8 cellular contexts compared by ENCODE assay signal in the genomic region with DNA sequence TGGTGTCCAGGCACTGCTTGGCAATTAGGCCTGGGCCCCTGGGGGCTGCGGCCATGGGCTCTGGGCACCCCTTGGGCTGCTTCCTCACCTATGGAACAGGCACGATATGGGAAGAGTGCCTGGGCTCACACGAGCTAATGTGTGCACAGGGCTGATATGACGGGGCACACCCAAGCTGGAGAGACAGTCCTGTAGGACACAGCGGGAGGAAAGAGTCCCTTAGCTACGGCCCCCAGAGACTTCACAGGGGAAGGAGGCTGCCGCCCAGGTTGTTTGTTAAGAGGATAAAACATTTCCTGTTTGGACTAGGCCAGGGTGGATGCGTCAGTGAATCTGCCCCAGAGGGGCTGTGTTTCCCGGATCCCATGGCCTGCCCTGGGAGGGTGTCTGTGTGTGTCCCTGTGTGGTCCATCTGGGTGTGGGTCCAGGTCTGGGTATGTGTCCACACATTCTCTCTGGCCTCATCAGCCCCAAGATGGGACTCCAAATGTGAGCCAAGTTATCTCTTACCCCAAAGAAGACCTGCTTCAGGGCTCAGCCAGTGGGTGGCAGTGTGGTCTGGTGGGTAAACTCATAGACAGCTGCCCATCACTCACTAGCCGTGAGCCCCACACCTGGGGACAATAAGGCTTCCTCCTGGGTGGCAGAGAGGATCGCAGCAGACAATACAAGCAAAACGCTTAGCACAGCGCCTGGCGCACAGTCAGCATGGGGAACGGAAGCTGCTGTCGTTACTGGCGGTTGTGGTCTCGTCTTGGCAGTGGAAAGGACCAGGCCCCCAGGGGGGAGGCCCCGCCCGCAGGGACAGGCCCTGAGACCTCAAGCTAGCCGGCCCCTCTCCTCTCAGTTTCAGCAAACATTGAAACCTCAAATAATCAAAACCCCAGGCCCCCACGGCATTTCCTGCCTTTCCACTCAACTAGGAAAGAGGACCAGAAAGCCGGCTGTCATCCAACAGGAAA.
DNase-seq lines count a peak whose midpoint lies in the region; ATAC-seq and TF ChIP-seq lines count a peak whose summit lies in the region.

No MANE protein-coding gene starts in this region.

- CTCF ChIA-PET in GM10248 (lab: Yijun Ruan, JAX): interaction anchor here (0.6 to 7.1 kb wide), 17 partner anchors 8 to 95 kb away, joined by 3 to 49 read pairs (median 4); no protein-coding TSS in a partner anchor
- CTCF ChIA-PET in RWPE1 (lab: Yijun Ruan, JAX): interaction anchor here (0.5 to 1.0 kb wide), 3 partner anchors 12 to 45 kb away, joined by 3 read pairs; no protein-coding TSS in a partner anchor

- no peak overlapping the region for H3K27ac ChIP-seq in RWPE1

- H3K36me3 Mint-ChIP-seq in effector memory CD8-positive, alpha-beta T cell (ENCODE audit: insufficient read depth): peaks cover 7% of the 10 kb centered on the region
- no peaks in the 10 kb centered on the region for H3K36me3 Mint-ChIP-seq in nephron (ENCODE audit: low read depth)

- POLR2A ChIA-PET in GM10248 (lab: Yijun Ruan, JAX) (interaction anchor here (0.7 to 1.3 kb wide), 3 partner anchors 8 to 57 kb away, joined by 3 to 6 read pairs (median 5); no protein-coding TSS in a partner anchor), RWPE1 (lab: Yijun Ruan, JAX; ENCODE audit: low non-redundant PET) (no interaction called here)

- peak overlapping the region; percentile 75 to 96 for H3K27ac Mint-ChIP-seq in effector memory CD8-positive, alpha-beta T cell
- peak overlapping the region; percentile 47 to 93 (median 76) for H3K27ac Mint-ChIP-seq in nephron

- DNase-seq in GM10248 (ENCODE audit: extremely low spot score): peak; percentile 91
- peak; percentile 95 for DNase-seq in KBM-7
- peak; percentile 17 for DNase-seq in activated CD4-positive, alpha-beta T cell treated with anti-CD3 and anti-CD28 coated beads for 1 hour
- DNase-seq in effector memory CD8-positive, alpha-beta T cell: peak; percentile 32 to 56 (median 36)
- DNase-seq in RWPE1 (ENCODE audit: low spot score): no peak

- H3K9me3 Mint-ChIP-seq in effector memory CD8-positive, alpha-beta T cell: no peaks in the 10 kb centered on the region
- no peaks in the 10 kb centered on the region for H3K9me3 Mint-ChIP-seq in nephron

- H3K4me3 Mint-ChIP-seq in effector memory CD8-positive, alpha-beta T cell: peak overlapping the region; percentile 53 to 61
- peak overlapping the region; percentile 67 to 74 (median 69) for H3K4me3 Mint-ChIP-seq in nephron

- ATAC-seq in GM21447 (IDR thresholded peaks at IDR 0.05; ENCODE audit: unreplicated experiment): peak; percentile 73
- peak; percentile 84 for ATAC-seq in effector memory CD8-positive, alpha-beta T cell (replicated peaks)
- no peak for ATAC-seq in HG02970 (IDR thresholded peaks at IDR 0.05; ENCODE audit: low FRiP score, unreplicated experiment)

- H3K4me1 Mint-ChIP-seq in effector memory CD8-positive, alpha-beta T cell (ENCODE audit: low read depth in 2 of 2): peaks cover 19 to 26% of the 10 kb centered on the region in 2 donors
- peaks cover 29% of the 10 kb centered on the region for H3K4me1 Mint-ChIP-seq in nephron

- peak; percentile 49 for TF ChIP-seq CTCF in GM10248 (IDR thresholded peaks at IDR 0.05; ENCODE audit: control extremely low read depth, extremely low read depth, low read depth, missing control alignments)
- TF ChIP-seq CTCF in nephron (IDR thresholded peaks at IDR 0.05; ENCODE audit: unreplicated experiment in 3 of 3): peak in 1 of 3 experiments; percentile 26
- TF ChIP-seq CTCF in RWPE1 (conservative IDR thresholded peaks at IDR 0.05; ENCODE audit: low read depth): no peak

- peaks cover 0 to 12% of the 10 kb centered on the region in 2 donors for H3K27me3 Mint-ChIP-seq in effector memory CD8-positive, alpha-beta T cell
- H3K27me3 Mint-ChIP-seq in nephron (ENCODE audit: low read depth): peaks cover 8% of the 10 kb centered on the region

- in situ Hi-C loops in KBM-7 (cut with MboI; ENCODE audit: low pct_unique_long_range_greater_than_20kb, low sequenced_read_pairs): no loop called here
